ENCODE assay signal across 16 cellular contexts in genomic region chr4:4426511-4427477, GRCh38. TPM values are rescaled to one million over a fixed set of nuclear protein-coding genes. Genes with fewer than 3 reads are reported as not detected.
A peak's percentile ranks its signal among the peaks of the same experiment; 100 is the strongest.
DNase-seq lines count a peak whose midpoint lies in the region; ATAC-seq, FAIRE-seq and TF ChIP-seq lines count a peak whose summit lies in the region.
"Had no signal": no experiment of that assay in that cellular context is flagged by ENCODE, and none has a peak within 500 bp of the region (broad histone marks: within the 10 kb centered on the region; RNA-seq: fewer than 3 reads in every experiment).

No MANE protein-coding gene starts in this region.

- no peaks in the 10 kb centered on the region for H3K79me2 ChIP-seq in astrocyte (ENCODE audit: insufficient read depth, low read length)

- peaks cover 2% of the 10 kb centered on the region for H3K36me3 ChIP-seq in astrocyte (ENCODE audit: insufficient read depth, low read length)
- peaks cover 16 to 26% of the 10 kb centered on the region in 2 donors for H3K36me3 ChIP-seq in kidney (ENCODE audit: control insufficient read depth in 1 of 2, insufficient read depth in 2 of 2, low read length in 2 of 2)
- no peaks in the 10 kb centered on the region for H3K36me3 ChIP-seq in prostate gland

- TF ChIP-seq POLR2A in prostate gland (IDR thresholded peaks at IDR 0.05): no peak

- no peak overlapping the region for H2AFZ ChIP-seq in astrocyte (ENCODE audit: low read depth, low read length)

- peaks cover 30% of the 10 kb centered on the region for H3K4me1 Mint-ChIP-seq in astrocyte (ENCODE audit: low read depth, unreplicated experiment)
- H3K4me1 Mint-ChIP-seq in stimulated activated effector memory CD8-positive, alpha-beta T cell treated with anti-CD3 and anti-CD28 coated beads, Interleukin-12 subunit alpha, Interleukin-12 subunit beta, amount 100 ng/mL, for 72 hours: peaks cover 11% of the 10 kb centered on the region

- H3K27me3 Mint-ChIP-seq in astrocyte (ENCODE audit: low read depth, unreplicated experiment): no peaks in the 10 kb centered on the region

- ATAC-seq in stimulated activated effector memory CD8-positive, alpha-beta T cell treated with anti-CD3 and anti-CD28 coated beads, Interleukin-12 subunit alpha, Interleukin-12 subunit beta, amount 100 ng/mL, for 72 hours: no peak
- ATAC-seq: esophagus mucosa, mucosa of descending colon had no signal

- 85% methylated on average over 18 of the region's 18 CpGs for WGBS in prostate gland

- H3K9me3 Mint-ChIP-seq in astrocyte (ENCODE audit: unreplicated experiment): no peaks in the 10 kb centered on the region
- no peaks in the 10 kb centered on the region for H3K9me3 Mint-ChIP-seq in stimulated activated effector memory CD8-positive, alpha-beta T cell treated with anti-CD3 and anti-CD28 coated beads, Interleukin-12 subunit alpha, Interleukin-12 subunit beta, amount 100 ng/mL, for 72 hours

- H3K4me1 ChIP-seq in astrocyte (ENCODE audit: insufficient read depth, low read length): peaks cover 8% of the 10 kb centered on the region
- no peaks in the 10 kb centered on the region for H3K4me1 ChIP-seq in kidney (ENCODE audit: control insufficient read depth in 1 of 2, insufficient read depth in 1 of 2, low read depth in 1 of 2, low read length in 2 of 2)
- no peaks in the 10 kb centered on the region for H3K4me1 ChIP-seq in prostate gland (replicated peaks)

- H3K27ac ChIP-seq in astrocyte (ENCODE audit: low read depth, low read length): no peak overlapping the region
- no peak overlapping the region for H3K27ac ChIP-seq in kidney (ENCODE audit: low read depth in 2 of 2, low read length in 2 of 2)
- H3K27ac ChIP-seq in prostate gland: no peak overlapping the region
- H3K27ac ChIP-seq: thoracic aorta had no signal

- peak overlapping the region; percentile 58 for H3K4me2 ChIP-seq in astrocyte (ENCODE audit: low read length)

- no peak for FAIRE-seq in astrocyte (lab: Jason Lieb, UNC)
- no peak for FAIRE-seq in kidney (lab: Jason Lieb, UNC)
- FAIRE-seq: A204.1 had no signal

- intact Hi-C loops in kidney (cut with DNase I) (no loop called here), prostate gland (cut with DNase I) (no loop called here)

- H3K4me3 ChIP-seq in astrocyte (ENCODE audit: insufficient read depth, low read depth, low read length) (no peak overlapping the region), kidney (ENCODE audit: low read length in 2 of 2) (no peak overlapping the region), prostate gland (no peak overlapping the region)
- H3K4me3 ChIP-seq: mucosa of descending colon, thoracic aorta had no signal

- H3K9me3 ChIP-seq in astrocyte (ENCODE audit: insufficient read depth, low read depth, low read length) (no peaks in the 10 kb centered on the region), kidney (ENCODE audit: control insufficient read depth in 1 of 2, low read length in 2 of 2) (no peaks in the 10 kb centered on the region), prostate gland (no peaks in the 10 kb centered on the region)
- H3K9me3 ChIP-seq: mucosa of descending colon, thoracic aorta had no signal

- DNase-seq in NCI-H2227 (lab: John Stamatoyannopoulos, UW; ENCODE audit: unreplicated experiment) (peak; percentile 35), NCI-H2227 treated with DMSO at 0.1 percent for 48 hours (lab: John Stamatoyannopoulos, UW) (no peak), astrocyte (ENCODE audit: low read depth) (no peak), kidney (peak; percentile 48), prostate gland (ENCODE audit: low spot score) (no peak), NCI-H146 (lab: John Stamatoyannopoulos, UW) (no peak), NCI-H510A (lab: John Stamatoyannopoulos, UW) (no peak)
- no peak for DNase-seq in stimulated activated effector memory CD8-positive, alpha-beta T cell treated with anti-CD3 and anti-CD28 coated beads, Interleukin-12 subunit alpha, Interleukin-12 subunit beta, amount 100 ng/mL, for 72 hours (ENCODE audit: low spot score in 2 of 2)
- DNase-seq: activated naive CD4-positive, alpha-beta T cell treated with Interleukin-2 at 50 U/mL for 16 hours; cerebellar nuclear complex; Karpas-422; mucosa of descending colon; NCI-H187 had no signal

- H3K4me3 Mint-ChIP-seq in astrocyte (ENCODE audit: unreplicated experiment): peak overlapping the region; percentile 41
- no peak overlapping the region for H3K4me3 Mint-ChIP-seq in stimulated activated effector memory CD8-positive, alpha-beta T cell treated with anti-CD3 and anti-CD28 coated beads, Interleukin-12 subunit alpha, Interleukin-12 subunit beta, amount 100 ng/mL, for 72 hours

- TF ChIP-seq CTCF in astrocyte (IDR thresholded peaks at IDR 0.05; ENCODE audit: insufficient read depth, low read depth, low read length) (no peak), kidney (IDR thresholded peaks at IDR 0.05; ENCODE audit: borderline replicate concordance, extremely low read depth, insufficient read depth) (no peak), prostate gland (IDR thresholded peaks at IDR 0.05) (no peak)

- peaks cover 22% of the 10 kb centered on the region for H4K20me1 ChIP-seq in astrocyte (ENCODE audit: insufficient read depth, low read length)

- peaks cover 14% of the 10 kb centered on the region for H3K36me3 Mint-ChIP-seq in astrocyte (ENCODE audit: low read depth, unreplicated experiment)
- peaks cover 40% of the 10 kb centered on the region for H3K36me3 Mint-ChIP-seq in stimulated activated effector memory CD8-positive, alpha-beta T cell treated with anti-CD3 and anti-CD28 coated beads, Interleukin-12 subunit alpha, Interleukin-12 subunit beta, amount 100 ng/mL, for 72 hours

- H3K27ac Mint-ChIP-seq in astrocyte (ENCODE audit: unreplicated experiment): no peak overlapping the region
- H3K27ac Mint-ChIP-seq in stimulated activated effector memory CD8-positive, alpha-beta T cell treated with anti-CD3 and anti-CD28 coated beads, Interleukin-12 subunit alpha, Interleukin-12 subunit beta, amount 100 ng/mL, for 72 hours: peak overlapping the region; percentile 43

- H3K9ac ChIP-seq in astrocyte (ENCODE audit: low read length): peak overlapping the region; percentile 43
- H3K9ac ChIP-seq in kidney (ENCODE audit: low read length in 2 of 2): no peak overlapping the region

- H3K27me3 ChIP-seq in astrocyte (ENCODE audit: insufficient read depth, low read length): no peaks in the 10 kb centered on the region
- H3K27me3 ChIP-seq in prostate gland (replicated peaks; ENCODE audit: insufficient read depth): no peaks in the 10 kb centered on the region

RNA-seq across cellular contexts. Expression of gene NSG1, which starts 39.9 kb away (rescaled TPM):
- total RNA-seq in astrocyte (6.7 and 10.6 TPM in 2 replicates), kidney (9.5 TPM), prostate gland (10 to 100 TPM; 17.1 to 88.8 TPM)
- polyA plus RNA-seq in kidney (ENCODE audit: insufficient read depth, low read depth, low replicate concordance): 4.7 TPM

Comparison
In these comparisons a context has a peak if more than half of its experiments do, and no peak if none do; other contexts are left out.
1. DNase-seq: peak in NCI-H2227 (single experiment) and kidney (single experiment); none in NCI-H2227 treated with DMSO at 0.1 percent for 48 hours (single experiment), astrocyte (single experiment), stimulated activated effector memory CD8-positive, alpha-beta T cell treated with anti-CD3 and anti-CD28 coated beads, Interleukin-12 subunit alpha, Interleukin-12 subunit beta, amount 100 ng/mL, for 72 hours (0 of 2), prostate gland (single experiment), NCI-H146 (single experiment) and NCI-H510A (single experiment).